2 cellular contexts compared by ENCODE assay signal in the genomic region with DNA sequence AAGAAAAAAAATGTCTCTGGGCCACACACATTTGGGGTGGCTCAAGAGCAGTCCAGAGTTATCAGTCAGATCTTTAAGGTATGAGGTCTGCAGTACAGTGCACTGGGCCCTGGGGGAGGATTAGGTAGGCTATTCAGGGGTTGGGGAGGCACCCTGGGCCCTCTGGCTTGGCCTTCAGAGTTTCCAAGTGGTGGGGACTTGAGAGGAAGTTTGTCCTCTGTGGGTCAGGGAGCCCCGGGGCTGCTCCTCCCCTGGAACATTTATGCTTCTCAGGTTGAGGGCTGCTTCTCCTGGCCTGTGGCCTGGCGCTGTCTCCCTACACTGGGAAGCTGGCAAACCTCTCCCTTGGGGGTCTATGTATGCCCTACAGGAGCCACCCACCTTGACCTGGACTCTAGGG.
TF ChIP-seq lines count a peak whose summit lies in the region.

No MANE protein-coding gene starts in this region.

TF ChIP-seq in SK-N-SH, 30 proteins besides CTCF, POLR2A, EP300 and RAD21 (continued from another document):
- TF ChIP-seq GATA2 (CRISPR knock-in tag; IDR thresholded peaks at IDR 0.05) (no peak; the same call in 1 of the 2 replicates), TCF12 (IDR thresholded peaks at IDR 0.05) (no peak), EZH2phosphoT487 (IDR thresholded peaks at IDR 0.05; ENCODE audit: borderline replicate concordance, low read depth) (no peak), NRF1 (IDR thresholded peaks at IDR 0.05; ENCODE audit: low read depth, low read length) (no peak)

TF ChIP-seq in SK-N-SH treated with all-trans-retinoic acid at 6 μM for 48 hours, 23 proteins besides CTCF, POLR2A, EP300 and RAD21 (continued from another document):
- TF ChIP-seq, protein P1, sequence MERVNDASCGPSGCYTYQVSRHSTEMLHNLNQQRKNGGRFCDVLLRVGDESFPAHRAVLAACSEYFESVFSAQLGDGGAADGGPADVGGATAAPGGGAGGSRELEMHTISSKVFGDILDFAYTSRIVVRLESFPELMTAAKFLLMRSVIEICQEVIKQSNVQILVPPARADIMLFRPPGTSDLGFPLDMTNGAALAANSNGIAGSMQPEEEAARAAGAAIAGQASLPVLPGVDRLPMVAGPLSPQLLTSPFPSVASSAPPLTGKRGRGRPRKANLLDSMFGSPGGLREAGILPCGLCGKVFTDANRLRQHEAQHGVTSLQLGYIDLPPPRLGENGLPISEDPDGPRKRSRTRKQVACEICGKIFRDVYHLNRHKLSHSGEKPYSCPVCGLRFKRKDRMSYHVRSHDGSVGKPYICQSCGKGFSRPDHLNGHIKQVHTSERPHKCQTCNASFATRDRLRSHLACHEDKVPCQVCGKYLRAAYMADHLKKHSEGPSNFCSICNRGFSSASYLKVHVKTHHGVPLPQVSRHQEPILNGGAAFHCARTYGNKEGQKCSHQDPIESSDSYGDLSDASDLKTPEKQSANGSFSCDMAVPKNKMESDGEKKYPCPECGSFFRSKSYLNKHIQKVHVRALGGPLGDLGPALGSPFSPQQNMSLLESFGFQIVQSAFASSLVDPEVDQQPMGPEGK (CRISPR knock-in tag; IDR thresholded peaks at IDR 0.05; ENCODE audit: borderline replicate concordance), result no peak
- TF ChIP-seq ISL1 (CRISPR knock-in tag; IDR thresholded peaks at IDR 0.05), result no peak
- no peak for TF ChIP-seq ZNF8 (CRISPR knock-in tag; IDR thresholded peaks at IDR 0.05)
- TF ChIP-seq TOX (CRISPR knock-in tag; IDR thresholded peaks at IDR 0.05; ENCODE audit: borderline replicate concordance), result no peak
- TF ChIP-seq, protein P2, sequence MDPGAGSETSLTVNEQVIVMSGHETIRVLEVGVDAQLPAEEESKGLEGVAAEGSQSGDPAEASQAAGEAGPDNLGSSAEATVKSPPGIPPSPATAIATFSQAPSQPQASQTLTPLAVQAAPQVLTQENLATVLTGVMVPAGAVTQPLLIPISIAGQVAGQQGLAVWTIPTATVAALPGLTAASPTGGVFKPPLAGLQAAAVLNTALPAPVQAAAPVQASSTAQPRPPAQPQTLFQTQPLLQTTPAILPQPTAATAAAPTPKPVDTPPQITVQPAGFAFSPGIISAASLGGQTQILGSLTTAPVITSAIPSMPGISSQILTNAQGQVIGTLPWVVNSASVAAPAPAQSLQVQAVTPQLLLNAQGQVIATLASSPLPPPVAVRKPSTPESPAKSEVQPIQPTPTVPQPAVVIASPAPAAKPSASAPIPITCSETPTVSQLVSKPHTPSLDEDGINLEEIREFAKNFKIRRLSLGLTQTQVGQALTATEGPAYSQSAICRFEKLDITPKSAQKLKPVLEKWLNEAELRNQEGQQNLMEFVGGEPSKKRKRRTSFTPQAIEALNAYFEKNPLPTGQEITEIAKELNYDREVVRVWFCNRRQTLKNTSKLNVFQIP (CRISPR knock-in tag; IDR thresholded peaks at IDR 0.05; ENCODE audit: borderline replicate concordance, low read depth), result no peak
- no peak for TF ChIP-seq ZNF70 (CRISPR knock-in tag; IDR thresholded peaks at IDR 0.05)
- TF ChIP-seq, protein P3, sequence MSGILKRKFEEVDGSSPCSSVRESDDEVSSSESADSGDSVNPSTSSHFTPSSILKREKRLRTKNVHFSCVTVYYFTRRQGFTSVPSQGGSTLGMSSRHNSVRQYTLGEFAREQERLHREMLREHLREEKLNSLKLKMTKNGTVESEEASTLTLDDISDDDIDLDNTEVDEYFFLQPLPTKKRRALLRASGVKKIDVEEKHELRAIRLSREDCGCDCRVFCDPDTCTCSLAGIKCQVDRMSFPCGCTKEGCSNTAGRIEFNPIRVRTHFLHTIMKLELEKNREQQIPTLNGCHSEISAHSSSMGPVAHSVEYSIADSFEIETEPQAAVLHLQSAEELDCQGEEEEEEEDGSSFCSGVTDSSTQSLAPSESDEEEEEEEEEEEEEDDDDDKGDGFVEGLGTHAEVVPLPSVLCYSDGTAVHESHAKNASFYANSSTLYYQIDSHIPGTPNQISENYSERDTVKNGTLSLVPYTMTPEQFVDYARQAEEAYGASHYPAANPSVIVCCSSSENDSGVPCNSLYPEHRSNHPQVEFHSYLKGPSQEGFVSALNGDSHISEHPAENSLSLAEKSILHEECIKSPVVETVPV (CRISPR knock-in tag; IDR thresholded peaks at IDR 0.05), result no peak
- TF ChIP-seq ESRRG (CRISPR knock-in tag; IDR thresholded peaks at IDR 0.05), result no peak
- TF ChIP-seq ZFP3 (CRISPR knock-in tag; IDR thresholded peaks at IDR 0.05), result no peak
TF ChIP-seq in SK-N-SH treated with all-trans-retinoic acid at 6 μM for 48 hours: peak in this region for 0.
